ENCODE assay signal across 26 cellular contexts in genomic region chr12:26620907-26621306, GRCh38.
DNase-seq lines count a peak whose midpoint lies in the region; ATAC-seq, FAIRE-seq and TF ChIP-seq lines count a peak whose summit lies in the region.
"Had no signal": no experiment of that assay in that cellular context is flagged by ENCODE, and none has a peak within 500 bp of the region (broad histone marks: within the 10 kb centered on the region; RNA-seq: fewer than 3 reads in every experiment).

No MANE protein-coding gene starts in this region.

- H2AK5ac ChIP-seq in IMR-90 (ENCODE audit: low read depth, low read length): no peak overlapping the region
- no peak overlapping the region for H2AK5ac ChIP-seq in trophoblast cell (ENCODE audit: low read length)

- TF ChIP-seq RAD21 in HepG2 (CRISPR knock-in tag; IDR thresholded peaks at IDR 0.05) (no peak), IMR-90 (IDR thresholded peaks at IDR 0.05; ENCODE audit: low read length) (no peak), K562 (CRISPR knock-in tag; conservative IDR thresholded peaks at IDR 0.05 in 1 of 2, IDR thresholded peaks at IDR 0.05 in 1 of 2) (no peak)

- H4K20me1 ChIP-seq in HepG2 (ENCODE audit: insufficient read depth, low read length) (no peaks in the 10 kb centered on the region), IMR-90 (ENCODE audit: insufficient read depth, low read length) (no peaks in the 10 kb centered on the region), K562 (replicated peaks; ENCODE audit: control insufficient read depth, insufficient read depth, low read length) (no peaks in the 10 kb centered on the region), smooth muscle cell (ENCODE audit: low read depth) (no peaks in the 10 kb centered on the region)
- H4K20me1 ChIP-seq: BLaER1 had no signal

- no peak overlapping the region for H4K5ac ChIP-seq in IMR-90 (ENCODE audit: low read depth, low read length)

- no peak for TF ChIP-seq POLR2A in HepG2 (IDR thresholded peaks at IDR 0.05; ENCODE audit: insufficient read depth in 1 of 2, low read depth in 2 of 2, low read length in 2 of 2)
- TF ChIP-seq POLR2A in right lobe of liver (IDR thresholded peaks at IDR 0.05): no peak
- TF ChIP-seq POLR2A in IMR-90 (IDR thresholded peaks at IDR 0.05; ENCODE audit: low read depth, low read length): no peak
- TF ChIP-seq POLR2A in K562 (conservative IDR thresholded peaks at IDR 0.05): no peak

- TF ChIP-seq CTCF in HepG2 (CRISPR knock-in tag; IDR thresholded peaks at IDR 0.05): no peak
- no peak for TF ChIP-seq CTCF in right lobe of liver (IDR thresholded peaks at IDR 0.05)
- TF ChIP-seq CTCF in IMR-90 (conservative IDR thresholded peaks at IDR 0.05; ENCODE audit: low read depth, low read length): no peak
- TF ChIP-seq CTCF in K562 (IDR thresholded peaks at IDR 0.05 in 2 of 3, conservative IDR thresholded peaks at IDR 0.05 in 1 of 3; ENCODE audit: insufficient read depth in 2 of 3, low read depth in 1 of 3, low read length in 3 of 3): no peak
- no peak for TF ChIP-seq CTCF in coronary artery (IDR thresholded peaks at IDR 0.05)
- no peak for TF ChIP-seq CTCF in smooth muscle cell (IDR thresholded peaks at IDR 0.05; ENCODE audit: borderline replicate concordance, insufficient read depth, poor library complexity, severe bottlenecking)

- H4K12ac ChIP-seq in trophoblast cell (ENCODE audit: low read depth, low read length): no peak overlapping the region

- CTCF ChIA-PET in HepG2 (lab: Yijun Ruan, JAX; ENCODE audit: low intra/inter-chr PET ratio, low total read pairs): no interaction called here
- CTCF ChIA-PET in IMR-90 (lab: Yijun Ruan, JAX): no interaction called here
- CTCF ChIA-PET in K562 (lab: Yijun Ruan, JAX; ENCODE audit: low intra/inter-chr PET ratio): no interaction called here

- H2BK15ac ChIP-seq in IMR-90 (ENCODE audit: low read depth, low read length): no peak overlapping the region

- DNase-seq in HepG2 (ENCODE audit: low spot score) (no peak), right lobe of liver (no peak), IMR-90 (no peak), K562 (ENCODE audit: extremely low read depth in 1 of 4, low spot score in 3 of 4) (no peak), trophoblast cell (no peak), coronary artery (ENCODE audit: low spot score) (no peak), smooth muscle cell (lab: John Stamatoyannopoulos, UW; ENCODE audit: unreplicated experiment) (no peak), SK-N-DZ (ENCODE audit: low spot score) (no peak)
- DNase-seq: ACHN; BE2C; C1 segment of cervical spinal cord; CD4-positive, alpha-beta memory T cell; CD4-positive, CD25-positive, alpha-beta regulatory T cell; CD8-positive, alpha-beta memory T cell; COR-L47; DMS 273 treated with DMSO at 0.1 percent for 48 hours; DMS153; DMS53; DMS79; DND-41; EL; GDM1 had no signal

- POLR2A ChIA-PET in HepG2 (lab: Yijun Ruan, JAX): interaction anchor here (1.5 kb wide), 1 partner anchor 10 kb away, joined by 3 read pairs; no protein-coding TSS in a partner anchor
- POLR2A ChIA-PET in IMR-90 (lab: Charles Lee; ENCODE audit: unreplicated experiment): no interaction called here
- POLR2A ChIA-PET in K562 (lab: Yijun Ruan, JAX): no interaction called here

- H3K79me2 ChIP-seq in HepG2 (ENCODE audit: insufficient read depth, low read length): no peaks in the 10 kb centered on the region
- no peaks in the 10 kb centered on the region for H3K79me2 ChIP-seq in K562 (ENCODE audit: control insufficient read depth, insufficient read depth, low read length)
- H3K79me2 ChIP-seq in trophoblast cell (ENCODE audit: control insufficient read depth, insufficient read depth, low read length, poor library complexity): no peaks in the 10 kb centered on the region
- no peaks in the 10 kb centered on the region for H3K79me2 ChIP-seq in smooth muscle cell (ENCODE audit: low read depth)

- H3K9me3 ChIP-seq in HepG2 (ENCODE audit: low read length) (no peaks in the 10 kb centered on the region), right lobe of liver (no peaks in the 10 kb centered on the region), IMR-90 (ENCODE audit: control insufficient read depth, insufficient read depth, low read length) (no peaks in the 10 kb centered on the region), K562 (replicated peaks; ENCODE audit: control insufficient read depth, insufficient read depth, low read depth, low read length) (no peaks in the 10 kb centered on the region), trophoblast cell (ENCODE audit: insufficient read depth, low read depth, low read length) (no peaks in the 10 kb centered on the region), smooth muscle cell (replicated peaks; ENCODE audit: low read depth) (no peaks in the 10 kb centered on the region)
- H3K9me3 ChIP-seq: BE2C, BLaER1 had no signal

- H3K4me1 ChIP-seq in HepG2 (ENCODE audit: insufficient read depth, low read length): no peaks in the 10 kb centered on the region
- no peaks in the 10 kb centered on the region for H3K4me1 ChIP-seq in right lobe of liver
- H3K4me1 ChIP-seq in IMR-90 (ENCODE audit: control insufficient read depth, insufficient read depth, low read length): no peaks in the 10 kb centered on the region
- peaks cover 0 to 2% of the 10 kb centered on the region in 2 experiments; a peak in 3 of 5 replicates for H3K4me1 ChIP-seq in K562 (replicated peaks in 1 of 2; ENCODE audit: control insufficient read depth in 2 of 2, insufficient read depth in 2 of 2, low read length in 2 of 2)
- H3K4me1 ChIP-seq in trophoblast cell (ENCODE audit: control insufficient read depth in 1 of 2, insufficient read depth in 2 of 2, low read length in 2 of 2): peaks cover 3% of the 10 kb centered on the region in 2 experiments
- no peaks in the 10 kb centered on the region for H3K4me1 ChIP-seq in smooth muscle cell (ENCODE audit: low read depth)
- H3K4me1 ChIP-seq: BE2C had no signal

- H3K18ac ChIP-seq in IMR-90 (ENCODE audit: low read depth, low read length) (no peak overlapping the region), trophoblast cell (ENCODE audit: low read length) (no peak overlapping the region)

- H3K23ac ChIP-seq in IMR-90 (ENCODE audit: low read depth, low read length) (no peak overlapping the region), trophoblast cell (ENCODE audit: low read length) (no peak overlapping the region)

- no TSS peak for BruUV-seq in HepG2 (replicated peaks; lab: Mats Ljungman, UMichigan)
- BruUV-seq in IMR-90 (replicated peaks; lab: Mats Ljungman, UMichigan): no TSS peak
- no TSS peak for BruUV-seq in K562 (replicated peaks; lab: Mats Ljungman, UMichigan)

- ATAC-seq in HepG2 (no peak), right lobe of liver (no peak), IMR-90 (ENCODE audit: low read depth) (no peak), K562 (no peak)
- ATAC-seq: GM12878 had no signal

- WGBS in HepG2 (ENCODE audit: low lambda C conversion rate): 93% methylated on average over 5 of the region's 5 CpGs
- 81% methylated on average over 5 of the region's 5 CpGs for WGBS in right lobe of liver (ENCODE audit: insufficient coverage, low coverage, low lambda C conversion rate, missing lambda C conversion rate)
- WGBS in IMR-90 (ENCODE audit: extremely low coverage in 2 of 2, insufficient read length in 1 of 2), 2 experiments: no CpG with 5 or more reads among the region's 5 CpGs
- 25% methylated on average over 5 of the region's 5 CpGs for WGBS in K562 (ENCODE audit: insufficient coverage, low coverage, missing lambda C conversion rate)
- no CpG with 5 or more reads among the region's 5 CpGs for WGBS in trophoblast cell (ENCODE audit: extremely low coverage, insufficient coverage, insufficient read length)
- 92% methylated on average over 5 of the region's 5 CpGs for WGBS in smooth muscle cell (ENCODE audit: low lambda C conversion rate)

- H3K4me2 ChIP-seq in HepG2 (ENCODE audit: low read depth, low read length) (no peak overlapping the region), IMR-90 (ENCODE audit: low read depth, low read length) (no peak overlapping the region), K562 (ENCODE audit: insufficient read depth, low read length) (no peak overlapping the region), trophoblast cell (ENCODE audit: low read length) (no peak overlapping the region), smooth muscle cell (no peak overlapping the region)
- H3K4me2 ChIP-seq: BLaER1 had no signal

- H3K27ac ChIP-seq in HepG2 (ENCODE audit: extremely low read length, insufficient read depth, low read length) (no peak overlapping the region), right lobe of liver (no peak overlapping the region), IMR-90 (ENCODE audit: insufficient read depth, low read length) (no peak overlapping the region), K562 (ENCODE audit: extremely low read depth, low read depth, low read length) (no peak overlapping the region), trophoblast cell (ENCODE audit: low read depth, low read length) (no peak overlapping the region), coronary artery (no peak overlapping the region), smooth muscle cell (ENCODE audit: low read depth) (no peak overlapping the region)
- H3K27ac ChIP-seq: 22Rv1, BLaER1 had no signal

- no peaks in the 10 kb centered on the region for H3F3A ChIP-seq in smooth muscle cell (ENCODE audit: low read depth)

- TF ChIP-seq EP300 in HepG2 (IDR thresholded peaks at IDR 0.05; ENCODE audit: low read depth in 2 of 2, low read length in 2 of 2) (no peak), HepG2 (CRISPR knock-in tag; IDR thresholded peaks at IDR 0.05; ENCODE audit: borderline replicate concordance) (no peak), K562 (IDR thresholded peaks at IDR 0.05; ENCODE audit: low read length) (no peak)

- in situ Hi-C loops in HepG2 (cut with HindIII; ENCODE audit: extremely low pct_ligation_motif_present, low pct_unique_long_range_greater_than_20kb) (no loop called here), IMR-90 (cut with MboI; ENCODE audit: low sequenced_read_pairs) (no loop called here), K562 (cut with MboI) (no loop called here)

- H3K14ac ChIP-seq in IMR-90 (replicated peaks; ENCODE audit: low read depth, low read length) (no peak overlapping the region), trophoblast cell (ENCODE audit: low read length) (no peak overlapping the region)

- H3K79me1 ChIP-seq in IMR-90 (ENCODE audit: low read depth in 1 of 2, low read length in 2 of 2): no peaks in the 10 kb centered on the region
- peaks cover 3% of the 10 kb centered on the region for H3K79me1 ChIP-seq in trophoblast cell (ENCODE audit: low read length)

- no peak overlapping the region for H3K56ac ChIP-seq in IMR-90 (ENCODE audit: extremely low read depth, insufficient read depth, low read length)

- H2AFZ ChIP-seq in HepG2 (ENCODE audit: low read length) (no peak overlapping the region), IMR-90 (replicated peaks; ENCODE audit: low read length, poor library complexity) (no peak overlapping the region), K562 (ENCODE audit: low read depth, low read length) (no peak overlapping the region; the same call in 1 of the 2 replicates), trophoblast cell (ENCODE audit: insufficient read depth, low read length, poor library complexity) (no peak overlapping the region), smooth muscle cell (ENCODE audit: low read depth) (no peak overlapping the region)

- H3K4ac ChIP-seq in IMR-90 (ENCODE audit: low read depth, low read length) (no peak overlapping the region), trophoblast cell (ENCODE audit: low read depth, low read length) (no peak overlapping the region)

- FAIRE-seq in HepG2 (lab: Jason Lieb, UNC) (no peak), K562 (lab: Jason Lieb, UNC) (no peak)
- FAIRE-seq: GM12878, GM19239 had no signal

- H2AK9ac ChIP-seq in IMR-90 (replicated peaks; ENCODE audit: low read depth, low read length, poor library complexity): no peak overlapping the region

- H3K9me1 ChIP-seq in IMR-90 (ENCODE audit: insufficient read depth, low read length) (no peaks in the 10 kb centered on the region), K562 (ENCODE audit: control insufficient read depth, insufficient read depth, low read length) (no peaks in the 10 kb centered on the region)

- peaks cover 14 to 46% of the 10 kb centered on the region in 2 experiments for H3K36me3 ChIP-seq in HepG2 (replicated peaks in 1 of 2; ENCODE audit: control insufficient read depth in 1 of 2, insufficient read depth in 2 of 2, low read length in 2 of 2)
- H3K36me3 ChIP-seq in right lobe of liver: peaks cover 0 to 64% (median 6%) of the 10 kb centered on the region in 4 donors
- H3K36me3 ChIP-seq in IMR-90 (ENCODE audit: control insufficient read depth, insufficient read depth, low read length): no peaks in the 10 kb centered on the region
- H3K36me3 ChIP-seq in K562 (ENCODE audit: control insufficient read depth, insufficient read depth, low read length): no peaks in the 10 kb centered on the region
- peaks cover 0 to 2% of the 10 kb centered on the region in 2 experiments for H3K36me3 ChIP-seq in trophoblast cell (ENCODE audit: control insufficient read depth in 1 of 2, insufficient read depth in 2 of 2, low read length in 2 of 2)
- H3K36me3 ChIP-seq in smooth muscle cell (ENCODE audit: low read depth): no peaks in the 10 kb centered on the region
- H3K36me3 ChIP-seq: BE2C had no signal

- H3K9ac ChIP-seq in HepG2 (ENCODE audit: insufficient read depth, low read depth, low read length) (no peak overlapping the region), IMR-90 (ENCODE audit: low read depth, low read length) (no peak overlapping the region), K562 (ENCODE audit: insufficient read depth in 1 of 2, low read depth in 2 of 2, low read length in 2 of 2) (no peak overlapping the region), trophoblast cell (ENCODE audit: low read length) (no peak overlapping the region), smooth muscle cell (ENCODE audit: low read depth) (no peak overlapping the region)
- H3K9ac ChIP-seq: BLaER1 had no signal

- H2BK120ac ChIP-seq in IMR-90 (ENCODE audit: low read depth, low read length): no peak overlapping the region
- H2BK120ac ChIP-seq in trophoblast cell (ENCODE audit: insufficient read depth, low read length, poor library complexity): no peak overlapping the region

- H3K4me3 ChIP-seq in HepG2 (replicated peaks in 1 of 3; ENCODE audit: insufficient read depth in 1 of 3, low read depth in 2 of 3, low read length in 3 of 3): no peak overlapping the region
- H3K4me3 ChIP-seq in right lobe of liver: no peak overlapping the region
- H3K4me3 ChIP-seq in IMR-90 (ENCODE audit: insufficient read depth, low read depth, low read length): no peak overlapping the region
- H3K4me3 ChIP-seq in K562: no peak overlapping the region
- no peak overlapping the region for H3K4me3 ChIP-seq in trophoblast cell (ENCODE audit: low read depth, low read length)
- H3K4me3 ChIP-seq in coronary artery: no peak overlapping the region
- H3K4me3 ChIP-seq in smooth muscle cell: no peak overlapping the region
- H3K4me3 ChIP-seq: BLaER1, GM12878 had no signal

- H4K8ac ChIP-seq in IMR-90 (ENCODE audit: low read depth in 2 of 2, low read length in 2 of 2) (no peak overlapping the region), trophoblast cell (ENCODE audit: low read depth, low read length) (no peak overlapping the region)

- intact Hi-C loops in HepG2 (cut with micrococcal nuclease; ENCODE audit: unreplicated experiment): no loop called here
- intact Hi-C loops in right lobe of liver (cut with DNase I): no loop called here
- intact Hi-C loops in IMR-90 (cut with micrococcal nuclease): no loop called here
- intact Hi-C loops in K562 (cut with micrococcal nuclease): no loop called here

- dilution Hi-C loops in IMR-90 (cut with HindIII; ENCODE audit: low sequenced_read_pairs, unreplicated experiment): no loop called here

- no peak overlapping the region for H2BK20ac ChIP-seq in IMR-90 (ENCODE audit: low read depth, low read length)

- no peak overlapping the region for H2BK12ac ChIP-seq in trophoblast cell (ENCODE audit: low read length)

- H4K91ac ChIP-seq in IMR-90 (ENCODE audit: insufficient read depth, low read depth, low read length) (no peak overlapping the region), trophoblast cell (ENCODE audit: low read depth, low read length) (no peak overlapping the region)

- H2BK5ac ChIP-seq in IMR-90 (ENCODE audit: low read depth, low read length, poor library complexity, severe bottlenecking) (no peak overlapping the region), trophoblast cell (ENCODE audit: low read depth, low read length, poor library complexity) (peak overlapping the region; percentile 68)

- H3K27me3 ChIP-seq in HepG2 (ENCODE audit: control insufficient read depth in 1 of 2, insufficient read depth in 2 of 2, low read length in 2 of 2): no peaks in the 10 kb centered on the region
- H3K27me3 ChIP-seq in right lobe of liver: no peaks in the 10 kb centered on the region
- H3K27me3 ChIP-seq in IMR-90 (ENCODE audit: control insufficient read depth, insufficient read depth, low read length): no peaks in the 10 kb centered on the region
- no peaks in the 10 kb centered on the region for H3K27me3 ChIP-seq in K562 (ENCODE audit: control insufficient read depth in 2 of 2, insufficient read depth in 2 of 2, low read length in 2 of 2)
- H3K27me3 ChIP-seq in trophoblast cell (ENCODE audit: insufficient read depth, low read length): no peaks in the 10 kb centered on the region
- H3K27me3 ChIP-seq in smooth muscle cell (ENCODE audit: low read depth): no peaks in the 10 kb centered on the region
- H3K27me3 ChIP-seq: BE2C, BLaER1 had no signal

Comparison
In these comparisons a context has a peak if more than half of its experiments do, and no peak if none do; other contexts are left out.
1. Of the 241 proteins assayed by ChIP-seq in both HepG2 and K562: peak only in HepG2: CEBPB and RBM22; only in K562: CEBPG; in both: none; in neither: 238.